In genomic region chr17:20051624-20052023, GRCh38 we compare ENCODE assay signal across 5 cellular contexts.
"Had no signal": no experiment of that assay in that cellular context is flagged by ENCODE, and none has a peak within 500 bp of the region (broad histone marks: within the 10 kb centered on the region; RNA-seq: fewer than 3 reads in every experiment).

No MANE protein-coding gene starts in this region.

- ATAC-seq: HepG2, K562 had no signal

- DNase-seq: IMR-90, KBM-7 had no signal

- H3K27ac ChIP-seq: HL-60 had no signal

- H3K4me3 ChIP-seq: K562 had no signal
